Comparison of ENCODE assay signal across 26 cellular contexts in genomic region chr4:137892134-137892533, GRCh38.
DNase-seq lines count a peak whose midpoint lies in the region; ATAC-seq and TF ChIP-seq lines count a peak whose summit lies in the region.
"Had no signal": no experiment of that assay in that cellular context is flagged by ENCODE, and none has a peak within 500 bp of the region (broad histone marks: within the 10 kb centered on the region; RNA-seq: fewer than 3 reads in every experiment).

No MANE protein-coding gene starts in this region.

- peaks cover 30% of the 10 kb centered on the region for H3K4me1 Mint-ChIP-seq in HFFc6 (ENCODE audit: low read depth)
- H3K4me1 Mint-ChIP-seq: activated CD4-positive, alpha-beta T cell treated with anti-CD3 and anti-CD28 coated beads, Interleukin-2, amount 10 ng/mL, durations not matched to agents 7 days and 5 days; endodermal cell; immature natural killer cell; nephron had no signal

- no peaks in the 10 kb centered on the region for H3K36me3 Mint-ChIP-seq in HFFc6 (ENCODE audit: low read depth)
- H3K36me3 Mint-ChIP-seq: activated naive CD4-positive, alpha-beta T cell treated with anti-CD3 and anti-CD28 coated beads, Interleukin-2, amount 50 U/mL, for 72 hours; immature natural killer cell had no signal

- H3K9me3 Mint-ChIP-seq in HFFc6 = no peaks in the 10 kb centered on the region
- H3K9me3 Mint-ChIP-seq: activated CD4-positive, alpha-beta T cell treated with anti-CD3 and anti-CD28 coated beads, Interleukin-2, amount 10 ng/mL, durations not matched to agents 7 days and 5 days had no signal

- no peak for TF ChIP-seq CTCF in HFFc6 (IDR thresholded peaks at IDR 0.05)
- TF ChIP-seq CTCF in fibroblast of the aortic adventitia (IDR thresholded peaks at IDR 0.05; ENCODE audit: insufficient read depth, low read length) = no peak

- in situ Hi-C loops in G401 (cut with HindIII; ENCODE audit: low sequenced_read_pairs) = no loop called here

- H3K27me3 Mint-ChIP-seq in HFFc6 (ENCODE audit: insufficient read depth) = no peaks in the 10 kb centered on the region; the same call in 1 of the 2 replicates
- H3K27me3 Mint-ChIP-seq: activated CD4-positive, alpha-beta T cell treated with anti-CD3 and anti-CD28 coated beads, Interleukin-2, amount 10 ng/mL, durations not matched to agents 7 days and 5 days had no signal

- peak overlapping the region; percentile 60; the same call in 1 of the 2 replicates for H3K27ac Mint-ChIP-seq in HFFc6
- H3K27ac Mint-ChIP-seq: activated CD4-positive, alpha-beta T cell treated with anti-CD3 and anti-CD28 coated beads, Interleukin-2, amount 10 ng/mL, durations not matched to agents 7 days and 5 days; activated naive CD4-positive, alpha-beta T cell treated with anti-CD3 and anti-CD28 coated beads, Interleukin-2, amount 50 U/mL, for 72 hours; endodermal cell; immature natural killer cell; nephron had no signal

- peak overlapping the region; percentile 65 for H3K4me3 Mint-ChIP-seq in HFFc6
- H3K4me3 Mint-ChIP-seq: activated CD4-positive, alpha-beta T cell treated with anti-CD3 and anti-CD28 coated beads, Interleukin-2, amount 10 ng/mL, durations not matched to agents 7 days and 5 days; endodermal cell; immature natural killer cell; nephron had no signal

- DNase-seq in HFFc6 = peak; percentile 75
- peak; percentile 74 for DNase-seq in amniotic stem cell (lab: John Stamatoyannopoulos, UW)
- DNase-seq in fibroblast of the aortic adventitia (ENCODE audit: low read depth) = peak; percentile 37
- DNase-seq in GM03348 (ENCODE audit: low spot score) = no peak
- DNase-seq in G401 (ENCODE audit: low spot score) = no peak
- DNase-seq in putamen (ENCODE audit: low spot score) = no peak
- DNase-seq: activated CD4-positive, alpha-beta T cell treated with anti-CD3 and anti-CD28 coated beads, Interleukin-2, amount 10 ng/mL, durations not matched to agents 7 days and 5 days; AML-193; body of pancreas; DMS53; endodermal cell; foreskin melanocyte; immature natural killer cell; Kasumi-1; left ventricle myocardium inferior; NCI-H1092 treated with DMSO at 0.1 percent for 48 hours; NCI-H2029 treated with DMSO at 0.1 percent for 48 hours; PC-9; posterior cingulate gyrus; sigmoid colon; stimulated activated CD8-positive, alpha-beta memory T cell treated with anti-CD3 and anti-CD28 coated beads, Interleukin-4, amount 100 ng/mL, for 48 hours; T-helper 2 cell had no signal

- no peak for ATAC-seq in HG02759 (IDR thresholded peaks at IDR 0.05; ENCODE audit: unreplicated experiment)
- ATAC-seq: activated naive CD4-positive, alpha-beta T cell treated with anti-CD3 and anti-CD28 coated beads, Interleukin-2, amount 50 U/mL, for 72 hours; body of pancreas had no signal

- no peak overlapping the region for H3K4me3 ChIP-seq in fibroblast of the aortic adventitia (ENCODE audit: low read depth, low read length)
- H3K4me3 ChIP-seq: body of pancreas, left ventricle myocardium inferior, PC-9, sigmoid colon, vagina had no signal

Comparison
In these comparisons a context has a peak if more than half of its experiments do, and no peak if none do; other contexts are left out.
1. DNase-seq: peak in HFFc6 (single experiment), amniotic stem cell (single experiment) and fibroblast of the aortic adventitia (single experiment); none in GM03348 (single experiment), G401 (single experiment) and putamen (single experiment).